Comparison of ENCODE assay signal across 1 cellular context in the genomic region with DNA sequence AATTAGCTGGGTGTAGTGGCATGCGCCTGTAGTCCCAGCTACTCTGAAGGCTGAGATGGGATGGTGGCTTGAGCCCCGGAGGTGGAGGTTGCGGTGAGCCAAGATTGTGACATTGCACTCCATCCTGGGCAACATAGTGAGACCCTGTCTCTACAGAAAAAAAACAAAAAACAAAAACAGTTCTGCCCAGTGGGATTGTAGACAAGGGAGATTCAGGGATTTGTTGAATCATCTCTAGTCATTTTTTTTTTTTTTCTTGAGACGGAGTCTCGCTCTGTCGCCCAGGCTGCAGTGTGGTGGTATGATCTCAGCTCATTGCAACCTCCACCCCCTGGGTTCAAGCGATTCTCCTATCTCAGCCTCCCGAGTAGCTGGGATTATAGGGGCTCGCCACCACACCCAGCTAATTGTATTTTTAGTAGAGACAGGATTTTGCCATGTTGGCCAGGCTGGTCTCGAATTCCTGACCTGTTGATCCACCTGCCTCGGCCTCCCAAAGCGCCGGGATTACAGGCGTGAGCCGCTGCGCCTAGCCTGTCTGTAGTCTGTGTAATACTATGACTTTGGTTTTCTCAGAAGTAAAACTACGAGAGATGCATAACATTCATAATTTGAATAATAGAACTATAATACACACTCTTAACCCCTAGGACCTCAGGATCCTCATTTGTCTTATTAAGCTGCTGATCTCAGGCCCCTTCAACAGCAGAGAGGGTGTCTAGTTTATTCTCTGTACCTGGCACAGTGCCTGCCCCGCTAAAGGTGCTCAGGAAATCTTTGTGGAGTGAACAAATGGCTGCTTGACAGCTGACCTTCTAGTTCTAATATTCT.
TF ChIP-seq lines count a peak whose summit lies in the region.

No MANE protein-coding gene starts in this region.

TF ChIP-seq in K562, 482 proteins besides CTCF, POLR2A, EP300 and RAD21 (continued from another document):
- TF ChIP-seq, protein P1, sequence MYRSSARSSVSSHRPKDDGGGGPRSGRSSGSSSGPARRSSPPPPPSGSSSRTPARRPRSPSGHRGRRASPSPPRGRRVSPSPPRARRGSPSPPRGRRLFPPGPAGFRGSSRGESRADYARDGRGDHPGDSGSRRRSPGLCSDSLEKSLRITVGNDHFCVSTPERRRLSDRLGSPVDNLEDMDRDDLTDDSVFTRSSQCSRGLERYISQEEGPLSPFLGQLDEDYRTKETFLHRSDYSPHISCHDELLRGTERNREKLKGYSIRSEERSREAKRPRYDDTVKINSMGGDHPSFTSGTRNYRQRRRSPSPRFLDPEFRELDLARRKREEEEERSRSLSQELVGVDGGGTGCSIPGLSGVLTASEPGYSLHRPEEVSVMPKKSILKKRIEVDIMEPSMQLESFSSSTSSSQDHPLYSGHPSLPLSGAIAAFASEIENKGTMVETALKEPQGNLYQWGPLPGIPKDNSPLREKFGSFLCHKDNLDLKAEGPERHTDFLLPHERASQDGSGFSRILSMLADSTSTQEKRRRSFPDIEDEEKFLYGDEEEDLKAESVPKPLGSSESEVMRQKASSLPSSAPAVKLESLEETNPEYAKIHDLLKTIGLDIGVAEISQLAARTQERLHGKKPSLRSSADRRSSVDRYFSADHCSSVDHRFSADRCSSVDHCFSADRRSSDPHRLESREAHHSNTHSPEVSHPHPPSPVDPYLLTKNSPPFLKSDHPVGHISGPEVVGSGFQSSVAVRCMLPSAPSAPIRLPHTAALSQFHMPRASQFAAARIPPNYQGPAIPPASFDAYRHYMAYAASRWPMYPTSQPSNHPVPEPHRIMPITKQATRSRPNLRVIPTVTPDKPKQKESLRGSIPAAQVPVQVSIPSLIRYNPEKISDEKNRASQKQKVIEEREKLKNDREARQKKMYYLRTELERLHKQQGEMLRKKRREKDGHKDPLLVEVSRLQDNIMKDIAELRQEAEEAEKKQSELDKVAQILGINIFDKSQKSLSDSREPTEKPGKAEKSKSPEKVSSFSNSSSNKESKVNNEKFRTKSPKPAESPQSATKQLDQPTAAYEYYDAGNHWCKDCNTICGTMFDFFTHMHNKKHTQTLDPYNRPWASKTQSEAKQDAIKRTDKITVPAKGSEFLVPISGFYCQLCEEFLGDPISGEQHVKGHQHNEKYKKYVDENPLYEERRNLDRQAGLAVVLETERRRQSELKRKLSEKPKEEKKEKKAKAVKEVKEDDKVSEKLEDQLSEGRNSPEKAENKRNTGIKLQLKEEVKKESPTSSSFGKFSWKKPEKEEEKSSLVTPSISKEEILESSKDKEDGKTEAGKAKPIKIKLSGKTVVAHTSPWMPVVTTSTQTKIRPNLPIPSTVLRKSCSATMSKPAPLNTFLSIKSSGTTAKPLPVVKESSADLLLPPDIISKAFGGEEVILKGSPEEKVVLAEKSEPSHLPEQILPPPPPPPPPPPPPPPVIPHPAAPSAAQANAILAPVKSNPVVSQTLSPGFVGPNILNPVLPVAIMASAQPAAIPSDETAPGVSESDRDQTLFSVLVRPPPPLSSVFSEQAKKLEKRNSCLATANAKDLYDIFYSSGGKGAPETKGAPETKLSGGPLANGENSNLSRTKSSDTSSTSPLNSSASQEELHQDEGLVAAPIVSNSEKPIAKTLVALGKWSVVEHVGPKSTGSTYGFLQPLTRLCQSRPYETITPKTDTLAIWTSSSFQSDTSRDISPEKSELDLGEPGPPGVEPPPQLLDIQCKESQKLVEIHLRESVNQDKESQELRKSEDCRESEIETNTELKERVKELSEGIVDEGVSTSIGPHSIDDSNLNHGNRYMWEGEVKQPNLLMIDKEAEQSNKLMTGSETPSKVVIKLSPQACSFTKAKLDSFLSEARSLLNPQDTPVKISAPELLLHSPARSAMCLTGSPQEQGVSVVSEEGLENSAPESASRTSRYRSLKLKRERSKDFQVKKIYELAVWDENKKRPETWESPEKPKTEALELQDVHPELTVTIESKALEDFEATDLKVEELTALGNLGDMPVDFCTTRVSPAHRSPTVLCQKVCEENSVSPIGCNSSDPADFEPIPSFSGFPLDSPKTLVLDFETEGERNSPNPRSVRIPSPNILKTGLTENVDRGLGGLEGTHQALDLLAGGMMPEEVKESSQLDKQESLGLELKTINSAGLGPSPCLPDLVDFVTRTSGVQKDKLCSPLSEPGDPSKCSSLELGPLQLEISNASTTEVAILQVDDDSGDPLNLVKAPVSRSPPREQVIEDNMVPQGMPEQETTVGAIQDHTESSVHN (IDR thresholded peaks at IDR 0.05; ENCODE audit: borderline replicate concordance in 1 of 2, low read depth in 1 of 2): no peak
- TF ChIP-seq RUNX1 (IDR thresholded peaks at IDR 0.05; ENCODE audit: low read depth) (no peak), BRCA1 (IDR thresholded peaks at IDR 0.05) (no peak), BRCA1 (CRISPR knock-in tag; IDR thresholded peaks at IDR 0.05) (no peak), HDAC1 (IDR thresholded peaks at IDR 0.05) (peak in 1 of 2 experiments; percentile 13; a peak in 2 of 4 replicates), SREBF1 (IDR thresholded peaks at IDR 0.05; ENCODE audit: borderline replicate concordance, low read depth, low read length) (no peak), ZNF217 (CRISPR knock-in tag; IDR thresholded peaks at IDR 0.05) (no peak), ZNF384 (IDR thresholded peaks at IDR 0.05; ENCODE audit: low read depth, low read length) (peak; percentile 62), ZNF780A (CRISPR knock-in tag; IDR thresholded peaks at IDR 0.05) (no peak), TEAD2 (tag; IDR thresholded peaks at IDR 0.05) (no peak), BRD9 (IDR thresholded peaks at IDR 0.05; ENCODE audit: low read depth, partially characterized antibody) (peak; percentile 5), CXXC5 (CRISPR knock-in tag; IDR thresholded peaks at IDR 0.05) (no peak), E2F3 (CRISPR knock-in tag; IDR thresholded peaks at IDR 0.05) (no peak), CREBBP (IDR thresholded peaks at IDR 0.05; ENCODE audit: low read depth, low read length) (no peak), ZNF75A (CRISPR knock-in tag; IDR thresholded peaks at IDR 0.05) (no peak), NFIC (IDR thresholded peaks at IDR 0.05) (peak; percentile 39), WHSC1 (IDR thresholded peaks at IDR 0.05; ENCODE audit: low read length) (no peak), LEF1 (IDR thresholded peaks at IDR 0.05) (peak; percentile 13; the same call in 1 of the 2 replicates)
- TF ChIP-seq, protein P2, sequence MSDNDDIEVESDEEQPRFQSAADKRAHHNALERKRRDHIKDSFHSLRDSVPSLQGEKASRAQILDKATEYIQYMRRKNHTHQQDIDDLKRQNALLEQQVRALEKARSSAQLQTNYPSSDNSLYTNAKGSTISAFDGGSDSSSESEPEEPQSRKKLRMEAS (CRISPR knock-in tag; IDR thresholded peaks at IDR 0.05): no peak
- TF ChIP-seq, protein P3, sequence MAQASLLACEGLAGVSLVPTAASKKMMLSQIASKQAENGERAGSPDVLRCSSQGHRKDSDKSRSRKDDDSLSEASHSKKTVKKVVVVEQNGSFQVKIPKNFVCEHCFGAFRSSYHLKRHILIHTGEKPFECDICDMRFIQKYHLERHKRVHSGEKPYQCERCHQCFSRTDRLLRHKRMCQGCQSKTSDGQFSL (CRISPR knock-in tag; IDR thresholded peaks at IDR 0.05): no peak
- TF ChIP-seq, protein P3 (tag; IDR thresholded peaks at IDR 0.05): no peak
- TF ChIP-seq, protein P4, sequence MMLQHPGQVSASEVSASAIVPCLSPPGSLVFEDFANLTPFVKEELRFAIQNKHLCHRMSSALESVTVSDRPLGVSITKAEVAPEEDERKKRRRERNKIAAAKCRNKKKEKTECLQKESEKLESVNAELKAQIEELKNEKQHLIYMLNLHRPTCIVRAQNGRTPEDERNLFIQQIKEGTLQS (IDR thresholded peaks at IDR 0.05): peak; percentile 34; the same call in 1 of the 2 replicates
- TF ChIP-seq, protein P4 (CRISPR knock-in tag; conservative IDR thresholded peaks at IDR 0.05): no peak
- TF ChIP-seq, protein P5, sequence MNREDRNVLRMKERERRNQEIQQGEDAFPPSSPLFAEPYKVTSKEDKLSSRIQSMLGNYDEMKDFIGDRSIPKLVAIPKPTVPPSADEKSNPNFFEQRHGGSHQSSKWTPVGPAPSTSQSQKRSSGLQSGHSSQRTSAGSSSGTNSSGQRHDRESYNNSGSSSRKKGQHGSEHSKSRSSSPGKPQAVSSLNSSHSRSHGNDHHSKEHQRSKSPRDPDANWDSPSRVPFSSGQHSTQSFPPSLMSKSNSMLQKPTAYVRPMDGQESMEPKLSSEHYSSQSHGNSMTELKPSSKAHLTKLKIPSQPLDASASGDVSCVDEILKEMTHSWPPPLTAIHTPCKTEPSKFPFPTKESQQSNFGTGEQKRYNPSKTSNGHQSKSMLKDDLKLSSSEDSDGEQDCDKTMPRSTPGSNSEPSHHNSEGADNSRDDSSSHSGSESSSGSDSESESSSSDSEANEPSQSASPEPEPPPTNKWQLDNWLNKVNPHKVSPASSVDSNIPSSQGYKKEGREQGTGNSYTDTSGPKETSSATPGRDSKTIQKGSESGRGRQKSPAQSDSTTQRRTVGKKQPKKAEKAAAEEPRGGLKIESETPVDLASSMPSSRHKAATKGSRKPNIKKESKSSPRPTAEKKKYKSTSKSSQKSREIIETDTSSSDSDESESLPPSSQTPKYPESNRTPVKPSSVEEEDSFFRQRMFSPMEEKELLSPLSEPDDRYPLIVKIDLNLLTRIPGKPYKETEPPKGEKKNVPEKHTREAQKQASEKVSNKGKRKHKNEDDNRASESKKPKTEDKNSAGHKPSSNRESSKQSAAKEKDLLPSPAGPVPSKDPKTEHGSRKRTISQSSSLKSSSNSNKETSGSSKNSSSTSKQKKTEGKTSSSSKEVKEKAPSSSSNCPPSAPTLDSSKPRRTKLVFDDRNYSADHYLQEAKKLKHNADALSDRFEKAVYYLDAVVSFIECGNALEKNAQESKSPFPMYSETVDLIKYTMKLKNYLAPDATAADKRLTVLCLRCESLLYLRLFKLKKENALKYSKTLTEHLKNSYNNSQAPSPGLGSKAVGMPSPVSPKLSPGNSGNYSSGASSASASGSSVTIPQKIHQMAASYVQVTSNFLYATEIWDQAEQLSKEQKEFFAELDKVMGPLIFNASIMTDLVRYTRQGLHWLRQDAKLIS (CRISPR knock-in tag; IDR thresholded peaks at IDR 0.05): no peak
